Comparison of ENCODE assay signal across 9 cellular contexts in genomic region chrY:19076914-19077697, GRCh38.
DNase-seq lines count a peak whose midpoint lies in the region; ATAC-seq and TF ChIP-seq lines count a peak whose summit lies in the region.
"Had no signal": no experiment of that assay in that cellular context is flagged by ENCODE, and none has a peak within 500 bp of the region (broad histone marks: within the 10 kb centered on the region; RNA-seq: fewer than 3 reads in every experiment).

No MANE protein-coding gene starts in this region.

- DNase-seq in Right ventricle myocardium inferior (ENCODE audit: missing footprints), result peak; percentile 78
- DNase-seq in cardiac septum (ENCODE audit: low spot score), result no peak
- DNase-seq in activated naive CD8-positive, alpha-beta T cell treated with anti-CD3 and anti-CD28 coated beads for 36 hours, result peak; percentile 68
- DNase-seq in left kidney (ENCODE audit: low read depth, low spot score), result peak; percentile 89
- peak; percentile 15 to 40 for DNase-seq in tibial nerve (ENCODE audit: low spot score in 2 of 2)
- no peak for DNase-seq in NK-92 treated with Interleukin-12 subunit alpha and Interleukin-12 subunit beta, amount 100 ng/mL, for 24 hours (lab: John Stamatoyannopoulos, UW)

- 0% methylated on average over 7 of the region's 64 CpGs; no CpG with 5 or more reads in 1 of the 2 donors for WGBS in tibial nerve, 2 donors

- no peak for TF ChIP-seq CTCF in tibial nerve (IDR thresholded peaks at IDR 0.05)

- H3K36me3 Mint-ChIP-seq in activated naive CD8-positive, alpha-beta T cell treated with anti-CD3 and anti-CD28 coated beads for 36 hours, result peaks cover 9% of the 10 kb centered on the region

- peak overlapping the region; percentile 84 for H3K27ac Mint-ChIP-seq in activated naive CD8-positive, alpha-beta T cell treated with anti-CD3 and anti-CD28 coated beads for 36 hours

- H3K9me3 Mint-ChIP-seq in activated naive CD8-positive, alpha-beta T cell treated with anti-CD3 and anti-CD28 coated beads for 36 hours, result no peaks in the 10 kb centered on the region
- H3K9me3 Mint-ChIP-seq: neural crest cell had no signal

- H3K27me3 ChIP-seq in tibial nerve, result no peaks in the 10 kb centered on the region

- ATAC-seq in Right ventricle myocardium inferior, result peak; percentile 89
- no peak for ATAC-seq in HG03135 (IDR thresholded peaks at IDR 0.05; ENCODE audit: unreplicated experiment)
- no peak for ATAC-seq in HG03280 (IDR thresholded peaks at IDR 0.05; ENCODE audit: unreplicated experiment)

- no peaks in the 10 kb centered on the region for H3K9me3 ChIP-seq in tibial nerve

- peak overlapping the region in 2 of 4 donors; percentile 79 to 86 for H3K27ac ChIP-seq in tibial nerve

- peaks cover 0 to 4% (median 0%) of the 10 kb centered on the region in 4 donors for H3K4me1 ChIP-seq in tibial nerve

- no peak for TF ChIP-seq EP300 in tibial nerve (IDR thresholded peaks at IDR 0.05)

- H3K4me1 Mint-ChIP-seq in activated naive CD8-positive, alpha-beta T cell treated with anti-CD3 and anti-CD28 coated beads for 36 hours, result peaks cover 7% of the 10 kb centered on the region
- H3K4me1 Mint-ChIP-seq: neural crest cell had no signal

- intact Hi-C loops in Right ventricle myocardium inferior (cut with DNase I) (no loop called here), cardiac septum (cut with DNase I) (no loop called here)

- no peak for TF ChIP-seq POLR2A in tibial nerve (IDR thresholded peaks at IDR 0.05)

- peak overlapping the region in 2 of 4 donors; percentile 48 to 70 for H3K4me3 ChIP-seq in tibial nerve

- H3K27me3 Mint-ChIP-seq in activated naive CD8-positive, alpha-beta T cell treated with anti-CD3 and anti-CD28 coated beads for 36 hours, result no peaks in the 10 kb centered on the region

- H3K36me3 ChIP-seq in tibial nerve, result no peaks in the 10 kb centered on the region

- H3K4me3 Mint-ChIP-seq in activated naive CD8-positive, alpha-beta T cell treated with anti-CD3 and anti-CD28 coated beads for 36 hours, result peak overlapping the region; percentile 85
- H3K4me3 Mint-ChIP-seq: neural crest cell had no signal

Comparison
In these comparisons a context has a peak if more than half of its experiments do, and no peak if none do; other contexts are left out.
1. DNase-seq: peak in Right ventricle myocardium inferior (single experiment), activated naive CD8-positive, alpha-beta T cell treated with anti-CD3 and anti-CD28 coated beads for 36 hours (single experiment), left kidney (single experiment) and tibial nerve (2 of 2); none in cardiac septum (single experiment) and NK-92 treated with Interleukin-12 subunit alpha and Interleukin-12 subunit beta, amount 100 ng/mL, for 24 hours (single experiment).